In the genomic region with DNA sequence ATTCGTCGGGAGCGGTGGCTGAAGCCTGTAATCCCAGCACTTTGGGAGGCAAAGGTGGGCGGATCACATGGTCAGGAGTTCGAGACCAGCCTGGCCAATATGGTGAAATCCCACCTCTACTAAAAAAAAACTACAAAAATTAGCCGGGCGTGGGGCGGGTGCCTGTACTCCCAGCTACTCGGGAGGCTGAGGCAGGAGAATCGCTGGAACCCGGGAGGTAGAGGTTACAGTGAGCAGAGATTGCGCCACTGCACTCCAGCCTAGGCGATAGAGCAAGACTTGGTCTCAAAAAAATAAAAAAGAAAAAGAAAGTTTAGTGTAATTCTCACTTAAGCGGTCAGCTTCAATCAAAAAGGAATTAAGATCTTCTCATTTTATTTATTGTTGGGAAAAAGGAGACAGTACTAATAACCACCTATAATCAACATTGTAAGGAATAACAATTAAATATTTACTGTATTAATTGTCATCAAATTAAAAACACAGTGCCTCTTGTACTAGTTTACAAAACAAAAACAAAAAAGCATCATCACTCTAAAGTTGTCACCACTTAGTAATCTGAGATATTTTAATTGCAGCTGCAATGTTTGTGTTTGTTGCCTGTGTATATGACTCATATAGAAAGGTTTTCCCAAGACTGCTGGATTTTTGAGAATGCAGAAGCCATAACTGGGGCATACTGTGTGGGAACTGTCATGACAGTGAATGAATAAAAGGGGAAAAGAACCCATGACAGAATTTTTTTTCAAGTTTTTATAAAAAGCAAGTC, we compare ENCODE assay signal across 13 cellular contexts. TPM values are rescaled to one million over a fixed set of nuclear protein-coding genes. Genes with fewer than 3 reads are reported as not detected.
DNase-seq lines count a peak whose midpoint lies in the region; ATAC-seq, FAIRE-seq and TF ChIP-seq lines count a peak whose summit lies in the region.
"Had no signal": no experiment of that assay in that cellular context is flagged by ENCODE, and none has a peak within 500 bp of the region (broad histone marks: within the 10 kb centered on the region; RNA-seq: fewer than 3 reads in every experiment).

No MANE protein-coding gene starts in this region.

- peaks cover 2% of the 10 kb centered on the region for H3K36me3 Mint-ChIP-seq in progenitor cell of endocrine pancreas (ENCODE audit: insufficient read depth)
- H3K36me3 Mint-ChIP-seq in activated CD4-positive, alpha-beta memory T cell treated with anti-CD3 and anti-CD28 coated beads, Interleukin-2, amount 10 ng/mL, durations not matched to agents 7 days and 5 days (ENCODE audit: low read depth): peaks cover 16% of the 10 kb centered on the region
- H3K36me3 Mint-ChIP-seq in glutamatergic neuron (ENCODE audit: unreplicated experiment): no peaks in the 10 kb centered on the region
- peaks cover 3% of the 10 kb centered on the region for H3K36me3 Mint-ChIP-seq in activated CD4-positive, alpha-beta memory T cell treated with anti-CD3 and anti-CD28 coated beads for 36 hours

- H3K27ac ChIP-seq in Panc1 (ENCODE audit: low read length) (peak overlapping the region; percentile 65), Karpas-422 (ENCODE audit: low read length) (no peak overlapping the region)

- H3K27me3 ChIP-seq in Panc1 (ENCODE audit: control insufficient read depth, insufficient read depth, low read length): no peaks in the 10 kb centered on the region
- no peaks in the 10 kb centered on the region for H3K27me3 ChIP-seq in Karpas-422 (ENCODE audit: low read length)
- H3K27me3 ChIP-seq: esophagus muscularis mucosa, stomach had no signal

- no peaks in the 10 kb centered on the region for H3K9me2 ChIP-seq in Karpas-422 (replicated peaks; ENCODE audit: insufficient read depth, low read length)

- TF ChIP-seq CTCF in Panc1 (IDR thresholded peaks at IDR 0.05) (no peak), progenitor cell of endocrine pancreas (IDR thresholded peaks at IDR 0.05; ENCODE audit: unreplicated experiment) (no peak), glutamatergic neuron (IDR thresholded peaks at IDR 0.05; ENCODE audit: partially characterized antibody, unreplicated experiment) (no peak)

- peaks cover 8% of the 10 kb centered on the region; the same call in 1 of the 2 replicates for H4K20me1 ChIP-seq in Karpas-422 (ENCODE audit: insufficient read depth, low read depth, low read length)

- H3K27me3 Mint-ChIP-seq in progenitor cell of endocrine pancreas (no peaks in the 10 kb centered on the region), glutamatergic neuron (ENCODE audit: unreplicated experiment) (peaks cover 5% of the 10 kb centered on the region)
- H3K27me3 Mint-ChIP-seq in activated CD4-positive, alpha-beta memory T cell treated with anti-CD3 and anti-CD28 coated beads, Interleukin-2, amount 10 ng/mL, durations not matched to agents 7 days and 5 days: no peaks in the 10 kb centered on the region
- no peaks in the 10 kb centered on the region for H3K27me3 Mint-ChIP-seq in activated CD4-positive, alpha-beta memory T cell treated with anti-CD3 and anti-CD28 coated beads for 36 hours
- H3K27me3 Mint-ChIP-seq: activated B cell treated with CpG ODN at 0.5 μM for 24 hours had no signal

- H3K4me1 Mint-ChIP-seq in progenitor cell of endocrine pancreas (ENCODE audit: low read depth) (peaks cover 12% of the 10 kb centered on the region), glutamatergic neuron (ENCODE audit: low read depth, unreplicated experiment) (peaks cover 9% of the 10 kb centered on the region)
- H3K4me1 Mint-ChIP-seq in activated CD4-positive, alpha-beta memory T cell treated with anti-CD3 and anti-CD28 coated beads, Interleukin-2, amount 10 ng/mL, durations not matched to agents 7 days and 5 days: peaks cover 32% of the 10 kb centered on the region
- H3K4me1 Mint-ChIP-seq in activated CD4-positive, alpha-beta memory T cell treated with anti-CD3 and anti-CD28 coated beads for 36 hours (ENCODE audit: low read depth): peaks cover 30% of the 10 kb centered on the region

- no peaks in the 10 kb centered on the region; the same call in 1 of the 2 replicates for H3K36me3 ChIP-seq in Panc1 (ENCODE audit: control insufficient read depth, insufficient read depth, low read length)
- H3K36me3 ChIP-seq in Karpas-422 (ENCODE audit: insufficient read depth, low read length): no peaks in the 10 kb centered on the region
- H3K36me3 ChIP-seq: esophagus muscularis mucosa, stomach had no signal

- H3K4me3 ChIP-seq in Panc1 (ENCODE audit: low read depth in 2 of 2, low read length in 2 of 2): peak overlapping the region in 1 of 2 experiments; percentile 75; a peak in 1 of 4 replicates
- no peak overlapping the region for H3K4me3 ChIP-seq in Karpas-422 (ENCODE audit: low read length)
- H3K4me3 ChIP-seq: esophagus muscularis mucosa, stomach had no signal

- CTCF ChIA-PET in Panc1 (lab: Charles Lee): interaction anchor here (0.6 kb wide), 1 partner anchor 634 kb away, joined by 8 read pairs; no protein-coding TSS in a partner anchor
- CTCF ChIA-PET in activated CD4-positive, alpha-beta memory T cell treated with anti-CD3 and anti-CD28 coated beads, Interleukin-2, amount 10 ng/mL, durations not matched to agents 7 days and 5 days (lab: Charles Lee): interaction anchor here (8.4 kb wide), 1 partner anchor 15 kb away, joined by 94 read pairs; no protein-coding TSS in a partner anchor
- CTCF ChIA-PET in activated CD4-positive, alpha-beta memory T cell treated with anti-CD3 and anti-CD28 coated beads for 36 hours (lab: Charles Lee): interaction anchor here (0.8 kb wide), 1 partner anchor 15 kb away, joined by 6 read pairs; no protein-coding TSS in a partner anchor

- FAIRE-seq in endometrium (lab: Jason Lieb, UNC): peak; percentile 4

- H3K4me1 ChIP-seq in Panc1 (ENCODE audit: control insufficient read depth, insufficient read depth, low read length) (peaks cover 29% of the 10 kb centered on the region), Karpas-422 (ENCODE audit: low read length) (peaks cover 26% of the 10 kb centered on the region)

- H3K9me3 Mint-ChIP-seq in progenitor cell of endocrine pancreas (ENCODE audit: low read depth) (no peaks in the 10 kb centered on the region), glutamatergic neuron (ENCODE audit: unreplicated experiment) (peaks cover 2% of the 10 kb centered on the region)
- no peaks in the 10 kb centered on the region for H3K9me3 Mint-ChIP-seq in activated CD4-positive, alpha-beta memory T cell treated with anti-CD3 and anti-CD28 coated beads, Interleukin-2, amount 10 ng/mL, durations not matched to agents 7 days and 5 days
- no peaks in the 10 kb centered on the region for H3K9me3 Mint-ChIP-seq in activated CD4-positive, alpha-beta memory T cell treated with anti-CD3 and anti-CD28 coated beads for 36 hours
- H3K9me3 Mint-ChIP-seq: activated B cell treated with CpG ODN at 0.5 μM for 24 hours had no signal

- POLR2A ChIA-PET in Panc1 (lab: Charles Lee): no interaction called here
- POLR2A ChIA-PET in activated CD4-positive, alpha-beta memory T cell treated with anti-CD3 and anti-CD28 coated beads, Interleukin-2, amount 10 ng/mL, durations not matched to agents 7 days and 5 days (lab: Charles Lee): interaction anchor here (0.6 to 2.4 kb wide), 3 partner anchors 20 to 387 kb away, joined by 3 to 8 read pairs (median 3); no protein-coding TSS in a partner anchor
- POLR2A ChIA-PET in activated CD4-positive, alpha-beta memory T cell treated with anti-CD3 and anti-CD28 coated beads for 36 hours (lab: Charles Lee): no interaction called here

- intact Hi-C loops in Panc1 (cut with micrococcal nuclease; ENCODE audit: unreplicated experiment): no loop called here
- intact Hi-C loops in activated CD4-positive, alpha-beta memory T cell treated with anti-CD3 and anti-CD28 coated beads for 36 hours (cut with micrococcal nuclease): no loop called here

- no peak overlapping the region for H3K4me2 ChIP-seq in Karpas-422 (ENCODE audit: low read depth, low read length, poor library complexity, severe bottlenecking)

- H3K4me3 Mint-ChIP-seq in progenitor cell of endocrine pancreas (ENCODE audit: low read depth) (no peak overlapping the region), glutamatergic neuron (ENCODE audit: unreplicated experiment) (no peak overlapping the region)
- H3K4me3 Mint-ChIP-seq in activated CD4-positive, alpha-beta memory T cell treated with anti-CD3 and anti-CD28 coated beads, Interleukin-2, amount 10 ng/mL, durations not matched to agents 7 days and 5 days: no peak overlapping the region
- H3K4me3 Mint-ChIP-seq in activated CD4-positive, alpha-beta memory T cell treated with anti-CD3 and anti-CD28 coated beads for 36 hours: no peak overlapping the region
- H3K4me3 Mint-ChIP-seq: activated B cell treated with CpG ODN at 0.5 μM for 24 hours had no signal

- in situ Hi-C loops in Panc1 (cut with HindIII; ENCODE audit: low pct_unique_long_range_greater_than_20kb, low sequenced_read_pairs): no loop called here

- ATAC-seq in Panc1: peak; percentile 61

- peaks cover 84% of the 10 kb centered on the region for H3K79me2 ChIP-seq in Karpas-422 (ENCODE audit: low read length)

- DNase-seq in EH (ENCODE audit: low read depth) (peak; percentile 95), Panc1 (ENCODE audit: low read depth, low spot score) (no peak), progenitor cell of endocrine pancreas (ENCODE audit: low spot score, unreplicated experiment) (no peak), Karpas-422 (no peak), glutamatergic neuron (no peak)
- DNase-seq in activated CD4-positive, alpha-beta memory T cell treated with anti-CD3 and anti-CD28 coated beads, Interleukin-2, amount 10 ng/mL, durations not matched to agents 7 days and 5 days: no peak
- no peak for DNase-seq in activated CD4-positive, alpha-beta memory T cell treated with anti-CD3 and anti-CD28 coated beads for 36 hours
- DNase-seq: activated B cell treated with CpG ODN at 0.5 μM for 24 hours; activated naive CD4-positive, alpha-beta T cell treated with anti-CD3 and anti-CD28 coated beads, Interleukin-2, amount 50 U/mL, for 16 hours; NCI-H82; stomach had no signal

- no peak overlapping the region for H2AFZ ChIP-seq in Karpas-422 (ENCODE audit: low read length)

- no peaks in the 10 kb centered on the region for H3K9me3 ChIP-seq in Panc1 (ENCODE audit: control insufficient read depth, insufficient read depth, low read depth, low read length)
- no peaks in the 10 kb centered on the region for H3K9me3 ChIP-seq in Karpas-422 (ENCODE audit: low read length)
- H3K9me3 ChIP-seq: esophagus muscularis mucosa, stomach had no signal

- H3K9ac ChIP-seq in Karpas-422 (ENCODE audit: low read length): no peak overlapping the region

- no TSS peak for BruUV-seq in Panc1 (replicated peaks; lab: Mats Ljungman, UMichigan)

- H3K27ac Mint-ChIP-seq in progenitor cell of endocrine pancreas (peak overlapping the region; percentile 45), glutamatergic neuron (ENCODE audit: unreplicated experiment) (no peak overlapping the region)
- H3K27ac Mint-ChIP-seq in activated CD4-positive, alpha-beta memory T cell treated with anti-CD3 and anti-CD28 coated beads, Interleukin-2, amount 10 ng/mL, durations not matched to agents 7 days and 5 days: no peak overlapping the region
- no peak overlapping the region for H3K27ac Mint-ChIP-seq in activated CD4-positive, alpha-beta memory T cell treated with anti-CD3 and anti-CD28 coated beads for 36 hours
- H3K27ac Mint-ChIP-seq: activated B cell treated with CpG ODN at 0.5 μM for 24 hours had no signal

RNA-seq across cellular contexts. Expression of gene FBXO42, which starts 3.7 kb away (rescaled TPM):
- total RNA-seq in Panc1 (2021; ENCODE audit: unreplicated experiment) (25.7 TPM), progenitor cell of endocrine pancreas (26.8 and 30.5 TPM in 2 replicates), glutamatergic neuron (ENCODE audit: unreplicated experiment) (27.7 TPM)
- 14.2 TPM for polyA plus RNA-seq in Panc1 (2012; ENCODE audit: insufficient read length)
- total RNA-seq in Karpas-422 (2014; rRNA removed; shearing (Covaris generic); ENCODE audit: low replicate concordance): 27.9 and 31.7 TPM in 2 replicates
- total RNA-seq in activated CD4-positive, alpha-beta memory T cell treated with anti-CD3 and anti-CD28 coated beads, Interleukin-2, amount 10 ng/mL, durations not matched to agents 7 days and 5 days: 10 to 100 TPM; 19.9 to 20.7 TPM
- total RNA-seq in activated CD4-positive, alpha-beta memory T cell treated with anti-CD3 and anti-CD28 coated beads for 36 hours: 10 to 100 TPM; 12.0 to 13.6 TPM

RNA-seq across cellular contexts. Expression of gene SZRD1, which starts 18.4 kb away (rescaled TPM):
- total RNA-seq in Panc1 (2021; ENCODE audit: unreplicated experiment): 175 TPM
- 176 TPM for polyA plus RNA-seq in Panc1 (2012; ENCODE audit: insufficient read length)
- total RNA-seq in progenitor cell of endocrine pancreas: 109 and 119 TPM in 2 replicates
- 34.5 and 52.2 TPM in 2 replicates for total RNA-seq in Karpas-422 (2014; rRNA removed; shearing (Covaris generic); ENCODE audit: low replicate concordance)
- total RNA-seq in activated CD4-positive, alpha-beta memory T cell treated with anti-CD3 and anti-CD28 coated beads, Interleukin-2, amount 10 ng/mL, durations not matched to agents 7 days and 5 days: 100 to 1,000 TPM; 156 to 157 TPM
- 64.5 TPM for total RNA-seq in glutamatergic neuron (ENCODE audit: unreplicated experiment)
- 100 to 1,000 TPM; 185 to 191 TPM for total RNA-seq in activated CD4-positive, alpha-beta memory T cell treated with anti-CD3 and anti-CD28 coated beads for 36 hours
